In genomic region chrX:114519524-114519923, GRCh38 we compare ENCODE assay signal across 3 cellular contexts.
A peak's percentile ranks its signal among the peaks of the same experiment; 100 is the strongest.
TF ChIP-seq lines count a peak whose summit lies in the region.

No MANE protein-coding gene starts in this region.

TF ChIP-seq in A549, 52 proteins besides CTCF, POLR2A, EP300 and RAD21:
- TF ChIP-seq ZC3H11A (IDR thresholded peaks at IDR 0.05) (no peak), FOSB (CRISPR knock-in tag; IDR thresholded peaks at IDR 0.05) (no peak), ZFP36 (IDR thresholded peaks at IDR 0.05; ENCODE audit: borderline replicate concordance, partially characterized antibody) (no peak), HEYL (CRISPR knock-in tag; IDR thresholded peaks at IDR 0.05) (no peak), FOSL2 (IDR thresholded peaks at IDR 0.05) (no peak), FOSL2 (CRISPR knock-in tag; IDR thresholded peaks at IDR 0.05) (no peak), PHF8 (IDR thresholded peaks at IDR 0.05; ENCODE audit: borderline replicate concordance, low read depth) (no peak), PBX3 (IDR thresholded peaks at IDR 0.05) (no peak), RARB (CRISPR knock-in tag; IDR thresholded peaks at IDR 0.05) (no peak), HOXB13 (CRISPR knock-in tag; IDR thresholded peaks at IDR 0.05; ENCODE audit: low read depth) (no peak), MYC (IDR thresholded peaks at IDR 0.05; ENCODE audit: borderline replicate concordance, low read length) (no peak), KDM1A (IDR thresholded peaks at IDR 0.05; ENCODE audit: low read depth) (no peak)

TF ChIP-seq in HEK293, 187 proteins besides CTCF, POLR2A, EP300 and RAD21:
- TF ChIP-seq ZNF792 (tag by site-specific recombination; IDR thresholded peaks at IDR 0.05): no peak
- TF ChIP-seq ZNF791 (tag by site-specific recombination; IDR thresholded peaks at IDR 0.05): peak; percentile 80
- peak; percentile 52; the same call in 1 of the 2 replicates for TF ChIP-seq TRIM28 (IDR thresholded peaks at IDR 0.05; ENCODE audit: borderline replicate concordance, low read length)
- no peak for TF ChIP-seq GFI1B (tag by site-specific recombination; IDR thresholded peaks at IDR 0.05)
- no peak for TF ChIP-seq ZNF239 (tag by site-specific recombination; IDR thresholded peaks at IDR 0.05)
- no peak for TF ChIP-seq ZNF426 (tag by site-specific recombination; IDR thresholded peaks at IDR 0.05)
- TF ChIP-seq ZNF138 (tag by site-specific recombination; IDR thresholded peaks at IDR 0.05; ENCODE audit: borderline replicate concordance): no peak
- no peak for TF ChIP-seq ZNF174 (tag by site-specific recombination; IDR thresholded peaks at IDR 0.05)

TF ChIP-seq in H1, 55 proteins besides CTCF, POLR2A, EP300 and RAD21:
- TF ChIP-seq JUND (IDR thresholded peaks at IDR 0.05; ENCODE audit: low read length) (no peak), SP2 (IDR thresholded peaks at IDR 0.05; ENCODE audit: low read length) (no peak), HDAC6 (IDR thresholded peaks at IDR 0.05; ENCODE audit: low read depth, low read length) (no peak), BCL11A (IDR thresholded peaks at IDR 0.05; ENCODE audit: low read depth in 2 of 2, low read length in 2 of 2) (no peak), SIN3A (conservative IDR thresholded peaks at IDR 0.05 in 1 of 2, IDR thresholded peaks at IDR 0.05 in 1 of 2; ENCODE audit: low read depth in 1 of 2, low read length in 2 of 2) (no peak), POLR2AphosphoS5 (IDR thresholded peaks at IDR 0.05; ENCODE audit: low read depth, low read length) (no peak), CBX8 (IDR thresholded peaks at IDR 0.05; ENCODE audit: borderline replicate concordance, low read depth, low read length) (no peak), SIX5 (IDR thresholded peaks at IDR 0.05; ENCODE audit: low read depth, low read length) (no peak)
